In genomic region chr14:24137529-24138395, GRCh38 we compare ENCODE assay signal across 8 cellular contexts. TPM values are rescaled to one million over a fixed set of nuclear protein-coding genes. Genes with fewer than 3 reads are reported as not detected.
DNase-seq lines count a peak whose midpoint lies in the region; ATAC-seq and TF ChIP-seq lines count a peak whose summit lies in the region.
"Had no signal": no experiment of that assay in that cellular context is flagged by ENCODE, and none has a peak within 500 bp of the region (broad histone marks: within the 10 kb centered on the region; RNA-seq: fewer than 3 reads in every experiment).

No MANE protein-coding gene starts in this region.

- H3K36me3 ChIP-seq in HCT116 (ENCODE audit: control insufficient read depth in 1 of 2, insufficient read depth in 2 of 2, low read length in 2 of 2), result peaks cover 16 to 21% of the 10 kb centered on the region in 2 experiments

- no peak for TF ChIP-seq RAD21 in HCT116 (IDR thresholded peaks at IDR 0.05; ENCODE audit: low read depth)

- intact Hi-C loops in HCT116 (cut with micrococcal nuclease), result no loop called here
- intact Hi-C loops in activated CD8-positive, alpha-beta T cell treated with anti-CD3 and anti-CD28 coated beads for 36 hours (cut with micrococcal nuclease), result no loop called here

- no TSS peak for BruUV-seq in HCT116 (replicated peaks; lab: Mats Ljungman, UMichigan)

- peak overlapping the region; percentile 92 for H3K27ac Mint-ChIP-seq in activated CD8-positive, alpha-beta T cell treated with anti-CD3 and anti-CD28 coated beads for 36 hours
- peak overlapping the region; percentile 81 for H3K27ac Mint-ChIP-seq in osteocyte (ENCODE audit: unreplicated experiment)

- DNase-seq in HCT116 (ENCODE audit: low read depth, low spot score), result no peak
- no peak for DNase-seq in activated CD8-positive, alpha-beta T cell treated with anti-CD3 and anti-CD28 coated beads for 36 hours
- no peak for DNase-seq in osteocyte (ENCODE audit: extremely low spot score, unreplicated experiment)
- DNase-seq in NCI-H2081 (lab: John Stamatoyannopoulos, UW), result no peak
- DNase-seq in cortex of kidney (lab: John Stamatoyannopoulos, UW), result no peak
- DNase-seq: activated effector memory CD4-positive, alpha-beta T cell treated with Interleukin-2 at 50 U/mL for 16 hours had no signal

- no peaks in the 10 kb centered on the region for H3K27me3 ChIP-seq in HCT116 (ENCODE audit: insufficient read depth, low read length)

- H3K9ac ChIP-seq in HCT116 (ENCODE audit: low read length), result no peak overlapping the region

- H3K4me1 ChIP-seq in HCT116 (ENCODE audit: control insufficient read depth in 1 of 2, insufficient read depth in 2 of 2, low read length in 2 of 2), result peaks cover 26 to 46% of the 10 kb centered on the region in 2 experiments

- POLR2A ChIA-PET in HCT116 (lab: Charles Lee), result interaction anchor here (0.7 to 2.2 kb wide), 4 partner anchors 9 to 44 kb away, joined by 4 to 11 read pairs (median 6); partner anchors contain the start of genes DCAF11, NRL, PCK2 and PSME2
- POLR2A ChIA-PET in activated CD8-positive, alpha-beta T cell treated with anti-CD3 and anti-CD28 coated beads for 36 hours (lab: Charles Lee), result interaction anchor here (0.6 to 5.8 kb wide), 16 partner anchors 9 to 58 kb away, joined by 3 to 53 read pairs (median 4); partner anchors contain the start of genes DCAF11, IPO4, IRF9 and NRL

- H3K4me2 ChIP-seq in HCT116 (ENCODE audit: low read length), result peak overlapping the region; percentile 85; the same call in 1 of the 2 replicates

- peaks cover 41% of the 10 kb centered on the region for H3K79me2 ChIP-seq in HCT116 (ENCODE audit: insufficient read depth, low read length)

- no peak overlapping the region for H3K4me3 ChIP-seq in HCT116 (replicated peaks in 1 of 2; ENCODE audit: low read depth in 1 of 2, low read length in 2 of 2)

- H3K4me3 Mint-ChIP-seq in activated CD8-positive, alpha-beta T cell treated with anti-CD3 and anti-CD28 coated beads for 36 hours, result peak overlapping the region; percentile 97
- H3K4me3 Mint-ChIP-seq in osteocyte (ENCODE audit: unreplicated experiment), result peak overlapping the region; percentile 79

- no peak overlapping the region for H2AFZ ChIP-seq in HCT116 (ENCODE audit: low read depth, low read length, poor library complexity, severe bottlenecking)

- H3K4me1 Mint-ChIP-seq in activated CD8-positive, alpha-beta T cell treated with anti-CD3 and anti-CD28 coated beads for 36 hours (ENCODE audit: low read depth), result peaks cover 49% of the 10 kb centered on the region
- peaks cover 33% of the 10 kb centered on the region for H3K4me1 Mint-ChIP-seq in osteocyte (ENCODE audit: unreplicated experiment)

- H3K9me3 Mint-ChIP-seq in activated CD8-positive, alpha-beta T cell treated with anti-CD3 and anti-CD28 coated beads for 36 hours, result no peaks in the 10 kb centered on the region
- no peaks in the 10 kb centered on the region for H3K9me3 Mint-ChIP-seq in osteocyte (ENCODE audit: unreplicated experiment)

- no peaks in the 10 kb centered on the region for H3K27me3 Mint-ChIP-seq in activated CD8-positive, alpha-beta T cell treated with anti-CD3 and anti-CD28 coated beads for 36 hours
- no peaks in the 10 kb centered on the region for H3K27me3 Mint-ChIP-seq in osteocyte (ENCODE audit: unreplicated experiment)

- peak; percentile 34 for TF ChIP-seq POLR2A in HCT116 (IDR thresholded peaks at IDR 0.05; ENCODE audit: borderline replicate concordance, extremely low read depth, insufficient read depth, insufficient read length)

- CTCF ChIA-PET in HCT116 (lab: Charles Lee), result interaction anchor here (0.7 to 1.0 kb wide), 2 partner anchors 23 to 24 kb away, joined by 3 to 4 read pairs; partner anchors contain the start of gene IRF9
- CTCF ChIA-PET in activated CD8-positive, alpha-beta T cell treated with anti-CD3 and anti-CD28 coated beads for 36 hours (lab: Charles Lee), result interaction anchor here (1.1 to 3.5 kb wide), 9 partner anchors 9 to 105 kb away, joined by 3 to 22 read pairs (median 4); partner anchors contain the start of genes DCAF11, IRF9, NRL and PSME2

- no peaks in the 10 kb centered on the region for H3K9me3 ChIP-seq in HCT116 (ENCODE audit: control insufficient read depth in 1 of 2, insufficient read depth in 1 of 2, low read depth in 1 of 2, low read length in 2 of 2)
- H3K9me3 ChIP-seq: HAP-1 had no signal

- no peaks in the 10 kb centered on the region for H4K20me1 ChIP-seq in HCT116 (ENCODE audit: insufficient read depth)

- H3K36me3 Mint-ChIP-seq in activated CD8-positive, alpha-beta T cell treated with anti-CD3 and anti-CD28 coated beads for 36 hours (ENCODE audit: low read depth), result peaks cover 52% of the 10 kb centered on the region
- H3K36me3 Mint-ChIP-seq in osteocyte (ENCODE audit: unreplicated experiment), result peaks cover 19% of the 10 kb centered on the region

- H3K9me2 ChIP-seq in HCT116 (ENCODE audit: insufficient read depth), result no peaks in the 10 kb centered on the region

- ATAC-seq in HCT116 (no peak), GM18873 (IDR thresholded peaks at IDR 0.05; ENCODE audit: low FRiP score, unreplicated experiment) (no peak)
- no peak for ATAC-seq in activated CD8-positive, alpha-beta T cell treated with anti-CD3 and anti-CD28 coated beads for 36 hours

- peak overlapping the region; percentile 96; the same call in 1 of the 2 replicates for H3K27ac ChIP-seq in HCT116 (ENCODE audit: low read depth, low read length)

- TF ChIP-seq CTCF in HCT116 (IDR thresholded peaks at IDR 0.05 in 2 of 3, conservative IDR thresholded peaks at IDR 0.05 in 1 of 3; ENCODE audit: borderline replicate concordance in 1 of 3, insufficient read depth in 1 of 3, low read depth in 2 of 3, low read length in 2 of 3), result no peak
- TF ChIP-seq CTCF in activated CD8-positive, alpha-beta T cell treated with anti-CD3 and anti-CD28 coated beads for 36 hours (IDR thresholded peaks at IDR 0.05), result no peak
- no peak for TF ChIP-seq CTCF in osteocyte (IDR thresholded peaks at IDR 0.05)

- RAD21 ChIA-PET in HCT116 (lab: Charles Lee; ENCODE audit: low non-redundant PET in 1 of 2, low total read pairs in 2 of 2, uncharacterized antibody in 2 of 2, unreplicated experiment in 2 of 2), result interaction anchor here in 1 of 2 experiments (0.5 kb wide), 1 partner anchor 22 kb away, joined by 4 read pairs; no protein-coding TSS in a partner anchor

TF ChIP-seq in HCT116, 20 proteins besides CTCF, POLR2A, EP300 and RAD21:
- TF ChIP-seq POLR2AphosphoS5 (IDR thresholded peaks at IDR 0.05; ENCODE audit: low read depth, low read length), result peak; percentile 32
- no peak for TF ChIP-seq YY1 (IDR thresholded peaks at IDR 0.05; ENCODE audit: extremely low read depth, insufficient replicate concordance, low read depth, low read length)

RNA-seq across cellular contexts. Expression of gene PSME1, which starts 1.8 kb away (rescaled TPM):
- total RNA-seq in HCT116 (2021; ENCODE audit: unreplicated experiment), result 174 TPM
- polyA plus RNA-seq in HCT116 (2012), result 121 and 140 TPM in 2 replicates
- 100 to 1,000 TPM; 451 to 460 TPM for total RNA-seq in activated CD8-positive, alpha-beta T cell treated with anti-CD3 and anti-CD28 coated beads for 36 hours
- total RNA-seq in osteocyte, result 154 and 156 TPM in 2 replicates

RNA-seq across cellular contexts. Expression of gene EMC9, which starts 3.6 kb away (rescaled TPM):
- total RNA-seq in HCT116 (2021; ENCODE audit: unreplicated experiment) (42.0 TPM), osteocyte (13.6 and 15.6 TPM in 2 replicates)
- 57.8 and 70.6 TPM in 2 replicates for polyA plus RNA-seq in HCT116 (2012)
- total RNA-seq in activated CD8-positive, alpha-beta T cell treated with anti-CD3 and anti-CD28 coated beads for 36 hours, result 10 to 100 TPM; 39.0 to 39.9 TPM

RNA-seq across cellular contexts. Expression of gene FITM1, which starts 7.3 kb away (rescaled TPM):
- total RNA-seq in HCT116 (2021; ENCODE audit: unreplicated experiment) (0.81 TPM), osteocyte (0.63 and 0.73 TPM in 2 replicates)
- 0.26 and 0.62 TPM in 2 replicates for polyA plus RNA-seq in HCT116 (2012)
- under 1 TPM; 0.56 to 0.69 TPM for total RNA-seq in activated CD8-positive, alpha-beta T cell treated with anti-CD3 and anti-CD28 coated beads for 36 hours

RNA-seq across cellular contexts. Expression of gene PSME2, which starts 8.6 kb away (rescaled TPM):
- total RNA-seq in HCT116 (2021; ENCODE audit: unreplicated experiment), result 160 TPM
- 113 and 172 TPM in 2 replicates for polyA plus RNA-seq in HCT116 (2012)
- 100 to 1,000 TPM; 440 TPM for total RNA-seq in activated CD8-positive, alpha-beta T cell treated with anti-CD3 and anti-CD28 coated beads for 36 hours
- 86.2 and 91.8 TPM in 2 replicates for total RNA-seq in osteocyte

RNA-seq across cellular contexts. Expression of gene RNF31, which starts 9.5 kb away (rescaled TPM):
- total RNA-seq in HCT116 (2021; ENCODE audit: unreplicated experiment) (78.0 TPM), osteocyte (65.9 and 66.5 TPM in 2 replicates)
- 77.8 and 79.6 TPM in 2 replicates for polyA plus RNA-seq in HCT116 (2012)
- total RNA-seq in activated CD8-positive, alpha-beta T cell treated with anti-CD3 and anti-CD28 coated beads for 36 hours, result 10 to 100 TPM; 71.6 to 75.0 TPM
